In genomic region chr20:44721785-44722054, GRCh38 we compare ENCODE assay signal across 25 cellular contexts. TPM values are rescaled to one million over a fixed set of nuclear protein-coding genes. Genes with fewer than 3 reads are reported as not detected.
DNase-seq lines count a peak whose midpoint lies in the region; ATAC-seq and TF ChIP-seq lines count a peak whose summit lies in the region.
"Had no signal": no experiment of that assay in that cellular context is flagged by ENCODE, and none has a peak within 500 bp of the region (broad histone marks: within the 10 kb centered on the region; RNA-seq: fewer than 3 reads in every experiment).

No MANE protein-coding gene starts in this region.

- H3K9me3 Mint-ChIP-seq in GM23338 = no peaks in the 10 kb centered on the region
- H3K9me3 Mint-ChIP-seq: activated CD4-positive, alpha-beta T cell treated with anti-CD3 and anti-CD28 coated beads, Interleukin-2, amount 10 ng/mL, durations not matched to agents 7 days and 5 days; CD4-positive, alpha-beta memory T cell; effector memory CD8-positive, alpha-beta T cell; mesothelial cell of epicardium; naive thymus-derived CD8-positive, alpha-beta T cell; T-helper 1 cell treated with Interleukin-12 subunit alpha and Interleukin-12 subunit beta and Interleukin-4 antibody, amounts not matched to agents 30 μg/mL and 1 μg/mL, for 36 hours had no signal

- peaks cover 10% of the 10 kb centered on the region for H3K4me1 Mint-ChIP-seq in GM23338
- H3K4me1 Mint-ChIP-seq: activated CD4-positive, alpha-beta T cell treated with anti-CD3 and anti-CD28 coated beads, Interleukin-2, amount 10 ng/mL, durations not matched to agents 7 days and 5 days; CD4-positive, alpha-beta memory T cell; mesothelial cell of epicardium; naive thymus-derived CD8-positive, alpha-beta T cell had no signal

- peak overlapping the region; percentile 21 for H3K27ac ChIP-seq in AG04450 (ENCODE audit: low read depth, low read length)
- H3K27ac ChIP-seq in PC-9 = peak overlapping the region; percentile 40
- H3K27ac ChIP-seq in cingulate gyrus (ENCODE audit: low read depth, low read length) = peak overlapping the region; percentile 49
- no peak overlapping the region for H3K27ac ChIP-seq in GM23338 (ENCODE audit: low read depth)
- H3K27ac ChIP-seq: pancreas had no signal

- H4K20me1 ChIP-seq in PC-9 (ENCODE audit: insufficient read depth) (no peaks in the 10 kb centered on the region), GM23338 (replicated peaks; ENCODE audit: insufficient read depth) (no peaks in the 10 kb centered on the region)

- ATAC-seq in HG03354 (IDR thresholded peaks at IDR 0.05; ENCODE audit: poor library complexity, severe bottlenecking, unreplicated experiment) (no peak), GM23338 (no peak)
- ATAC-seq: activated CD8-positive, alpha-beta memory T cell treated with anti-CD3 and anti-CD28 coated beads, Interleukin-2, amount 10 ng/mL, durations not matched to agents 7 days and 5 days; effector memory CD8-positive, alpha-beta T cell; naive thymus-derived CD8-positive, alpha-beta T cell had no signal

- POLR2A ChIA-PET in AG04450 (lab: Yijun Ruan, JAX) (interaction anchor here (0.8 kb wide), 1 partner anchor 29 kb away, joined by 9 read pairs; no protein-coding TSS in a partner anchor), PC-9 (lab: Charles Lee; ENCODE audit: unreplicated experiment) (no interaction called here)

- no peaks in the 10 kb centered on the region for H3K36me3 ChIP-seq in PC-9 (ENCODE audit: low read depth)
- H3K36me3 ChIP-seq in skeletal muscle satellite cell (ENCODE audit: insufficient read depth, low read length) = no peaks in the 10 kb centered on the region
- H3K36me3 ChIP-seq in GM23338 (ENCODE audit: insufficient read depth) = no peaks in the 10 kb centered on the region
- H3K36me3 ChIP-seq: pancreas had no signal

- peaks cover 22% of the 10 kb centered on the region for H3K4me1 ChIP-seq in PC-9 (replicated peaks; ENCODE audit: insufficient read depth)
- H3K4me1 ChIP-seq in skeletal muscle satellite cell (ENCODE audit: control insufficient read depth, insufficient read depth, low read length) = peaks cover 25% of the 10 kb centered on the region
- H3K4me1 ChIP-seq in GM23338 (ENCODE audit: insufficient read depth) = peaks cover 3% of the 10 kb centered on the region
- H3K4me1 ChIP-seq: pancreas had no signal

- intact Hi-C loops in PC-9 (cut with micrococcal nuclease; ENCODE audit: unreplicated experiment) = loop anchor here (1.0 kb wide), 1 partner anchor 8 kb away; no protein-coding TSS in a partner anchor

- H3K4me3 ChIP-seq in AG04450 (ENCODE audit: low read depth, low read length) (no peak overlapping the region), PC-9 (no peak overlapping the region), skeletal muscle satellite cell (ENCODE audit: low read length) (no peak overlapping the region), GM23338 (no peak overlapping the region)
- H3K4me3 ChIP-seq: pancreas had no signal

- H3K36me3 Mint-ChIP-seq in GM23338 (ENCODE audit: low read depth) = no peaks in the 10 kb centered on the region
- H3K36me3 Mint-ChIP-seq: activated CD8-positive, alpha-beta memory T cell treated with anti-CD3 and anti-CD28 coated beads, Interleukin-2, amount 10 ng/mL, durations not matched to agents 7 days and 5 days; activated naive CD8-positive, alpha-beta T cell; CD4-positive, alpha-beta memory T cell; mesothelial cell of epicardium; naive thymus-derived CD8-positive, alpha-beta T cell had no signal

- H3K79me2 ChIP-seq in PC-9 (ENCODE audit: low read depth) (no peaks in the 10 kb centered on the region), GM23338 (replicated peaks; ENCODE audit: insufficient read depth) (no peaks in the 10 kb centered on the region)

- H2AFZ ChIP-seq in PC-9 (no peak overlapping the region), GM23338 (no peak overlapping the region)

- H3F3A ChIP-seq in PC-9 (ENCODE audit: insufficient read depth, low read depth) (peaks cover 23% of the 10 kb centered on the region), GM23338 (replicated peaks; ENCODE audit: low read depth) (no peaks in the 10 kb centered on the region)

- BruUV-seq in PC-9 (replicated peaks; lab: Mats Ljungman, UMichigan) = no TSS peak

- no peak overlapping the region for H3K9ac ChIP-seq in skeletal muscle satellite cell (ENCODE audit: low read depth, low read length)

- H3K9me3 ChIP-seq in AG04450 (ENCODE audit: control insufficient read depth, insufficient read depth, low read length) = no peaks in the 10 kb centered on the region; the same call in 1 of the 2 replicates
- no peaks in the 10 kb centered on the region for H3K9me3 ChIP-seq in PC-9 (ENCODE audit: insufficient read depth, low read depth)
- H3K9me3 ChIP-seq in skeletal muscle satellite cell (replicated peaks; ENCODE audit: low read length) = no peaks in the 10 kb centered on the region
- H3K9me3 ChIP-seq: pancreas had no signal

- CTCF ChIA-PET in AG04450 (lab: Charles Lee) = interaction anchor here (0.7 to 2.5 kb wide), 5 partner anchors 11 to 371 kb away, joined by 3 to 9 read pairs (median 5); no protein-coding TSS in a partner anchor
- CTCF ChIA-PET in PC-9 (lab: Charles Lee) = interaction anchor here (1.2 kb wide), 1 partner anchor 24 kb away, joined by 4 read pairs; no protein-coding TSS in a partner anchor

- H3K9me2 ChIP-seq in PC-9 (ENCODE audit: insufficient read depth) (no peaks in the 10 kb centered on the region), GM23338 (ENCODE audit: insufficient read depth) (no peaks in the 10 kb centered on the region)

- H3K27me3 ChIP-seq in AG04450 (ENCODE audit: control insufficient read depth, insufficient read depth, low read length) = peaks cover 2% of the 10 kb centered on the region
- no peaks in the 10 kb centered on the region for H3K27me3 ChIP-seq in PC-9 (ENCODE audit: insufficient read depth, low read depth)
- H3K27me3 ChIP-seq in skeletal muscle satellite cell (ENCODE audit: control insufficient read depth, insufficient read depth, low read length) = peaks cover 11% of the 10 kb centered on the region
- H3K27me3 ChIP-seq in GM23338 (ENCODE audit: insufficient read depth) = no peaks in the 10 kb centered on the region
- H3K27me3 ChIP-seq: pancreas had no signal

- TF ChIP-seq CTCF in AG04450 (IDR thresholded peaks at IDR 0.05; ENCODE audit: low read depth, low read length) (no peak), PC-9 (conservative IDR thresholded peaks at IDR 0.05) (no peak), GM23338 (conservative IDR thresholded peaks at IDR 0.05; ENCODE audit: low read depth in 2 of 2) (no peak)

- H3K27ac Mint-ChIP-seq in GM23338 = no peak overlapping the region
- H3K27ac Mint-ChIP-seq: activated CD4-positive, alpha-beta T cell treated with anti-CD3 and anti-CD28 coated beads, Interleukin-2, amount 10 ng/mL, durations not matched to agents 7 days and 5 days; activated CD8-positive, alpha-beta memory T cell treated with anti-CD3 and anti-CD28 coated beads, Interleukin-2, amount 10 ng/mL, durations not matched to agents 7 days and 5 days; activated naive CD8-positive, alpha-beta T cell; CD4-positive, alpha-beta memory T cell; effector memory CD8-positive, alpha-beta T cell; mesothelial cell of epicardium; naive thymus-derived CD8-positive, alpha-beta T cell; T-helper 1 cell treated with Interleukin-12 subunit alpha and Interleukin-12 subunit beta and Interleukin-4 antibody, amounts not matched to agents 30 μg/mL and 1 μg/mL, for 36 hours had no signal

- DNase-seq in AG04450 (ENCODE audit: low read depth, low spot score) (no peak), PC-9 (no peak), glomerular visceral epithelial cell (ENCODE audit: extremely low spot score) (no peak), GM23338 (ENCODE audit: low spot score) (no peak), AML-193 (lab: John Stamatoyannopoulos, UW) (no peak)
- DNase-seq: activated CD4-positive, alpha-beta T cell treated with anti-CD3 and anti-CD28 coated beads, Interleukin-2, amount 10 ng/mL, durations not matched to agents 7 days and 5 days; activated CD8-positive, alpha-beta memory T cell treated with anti-CD3 and anti-CD28 coated beads, Interleukin-2, amount 10 ng/mL, durations not matched to agents 7 days and 5 days; CD4-positive, alpha-beta memory T cell; DMS 273 treated with DMSO at 0.1 percent for 48 hours; effector memory CD8-positive, alpha-beta T cell; glutamatergic neuron; naive thymus-derived CD8-positive, alpha-beta T cell; NCI-H1048; NCI-H187 treated with DMSO at 0.1 percent for 48 hours; NCI-H2227 treated with DMSO at 0.1 percent for 48 hours; NCI-H82; pancreas had no signal

- no peak overlapping the region for H3K4me3 Mint-ChIP-seq in GM23338
- H3K4me3 Mint-ChIP-seq: activated CD4-positive, alpha-beta T cell treated with anti-CD3 and anti-CD28 coated beads, Interleukin-2, amount 10 ng/mL, durations not matched to agents 7 days and 5 days; activated CD8-positive, alpha-beta memory T cell treated with anti-CD3 and anti-CD28 coated beads, Interleukin-2, amount 10 ng/mL, durations not matched to agents 7 days and 5 days; activated naive CD8-positive, alpha-beta T cell; CD4-positive, alpha-beta memory T cell; effector memory CD8-positive, alpha-beta T cell; mesothelial cell of epicardium; T-helper 1 cell treated with Interleukin-12 subunit alpha and Interleukin-12 subunit beta and Interleukin-4 antibody, amounts not matched to agents 30 μg/mL and 1 μg/mL, for 36 hours had no signal

- H3K4me2 ChIP-seq in PC-9 (peak overlapping the region; percentile 17), skeletal muscle satellite cell (ENCODE audit: low read length) (peak overlapping the region; percentile 42), GM23338 (no peak overlapping the region)

- peaks cover 9% of the 10 kb centered on the region for H3K27me3 Mint-ChIP-seq in GM23338 (ENCODE audit: insufficient read depth, low read depth, poor library complexity)
- H3K27me3 Mint-ChIP-seq: activated CD4-positive, alpha-beta T cell treated with anti-CD3 and anti-CD28 coated beads, Interleukin-2, amount 10 ng/mL, durations not matched to agents 7 days and 5 days; activated CD8-positive, alpha-beta memory T cell treated with anti-CD3 and anti-CD28 coated beads, Interleukin-2, amount 10 ng/mL, durations not matched to agents 7 days and 5 days; activated naive CD8-positive, alpha-beta T cell; CD4-positive, alpha-beta memory T cell had no signal

TF ChIP-seq in GM23338, 12 proteins besides CTCF, POLR2A, EP300 and RAD21 (continues in another document):
- TF ChIP-seq EZH2phosphoT487 (IDR thresholded peaks at IDR 0.05; ENCODE audit: unreplicated experiment) (no peak), EZH2 (IDR thresholded peaks at IDR 0.05; ENCODE audit: low read depth, unreplicated experiment) (no peak)

RNA-seq across cellular contexts. Expression of gene CCN5, which starts 6.6 kb away (rescaled TPM):
- polyA plus RNA-seq in AG04450 (2011; rRNA removed) (0.37 and 0.50 TPM in 2 replicates), GM23338 (2016; fragmentation: Nextera tagmentation; extraction: Ambion mirVana) (not detected in 2 replicates)
- 0.18 TPM in 1 of 2 replicates, not detected in the other for polyA minus RNA-seq in AG04450 (2011; rRNA and poly(A)+ RNA removed)
- total RNA-seq in PC-9 (2021) = 0.20 TPM in 1 of 2 replicates, not detected in the other
- 13.2 and 77.5 TPM in 2 replicates for total RNA-seq in skeletal muscle satellite cell (2012; rRNA removed)
- total RNA-seq in GM23338 (2014; rRNA removed; shearing (Covaris generic)) = not detected in 2 replicates
- total RNA-seq: activated CD4-positive, alpha-beta T cell treated with anti-CD3 and anti-CD28 coated beads, Interleukin-2, amount 10 ng/mL, durations not matched to agents 7 days and 5 days; activated CD8-positive, alpha-beta memory T cell treated with anti-CD3 and anti-CD28 coated beads, Interleukin-2, amount 10 ng/mL, durations not matched to agents 7 days and 5 days; CD4-positive, alpha-beta memory T cell; LHCN-M2; mesothelial cell of epicardium; naive thymus-derived CD8-positive, alpha-beta T cell; OCI-LY7 had no signal
- polyA plus RNA-seq: CD4-positive, alpha-beta memory T cell; naive thymus-derived CD8-positive, alpha-beta T cell had no signal

RNA-seq across cellular contexts. Expression of gene KCNK15, which starts 23.9 kb away (rescaled TPM):
- polyA plus RNA-seq in AG04450 (2011; rRNA removed) = not detected in 2 replicates
- not detected in 2 replicates for polyA minus RNA-seq in AG04450 (2011; rRNA and poly(A)+ RNA removed)
- total RNA-seq in PC-9 (2021) = 0.20 and 0.26 TPM in 2 replicates
- 0.66 and 0.76 TPM in 2 replicates for total RNA-seq in skeletal muscle satellite cell (2012; rRNA removed)
- 0.19 and 0.63 TPM in 2 replicates for total RNA-seq in GM23338 (2014; rRNA removed; shearing (Covaris generic))
- polyA plus RNA-seq in GM23338 (2016; fragmentation: Nextera tagmentation; extraction: Ambion mirVana) = 3.3 and 4.3 TPM in 2 replicates
- total RNA-seq: activated CD4-positive, alpha-beta T cell treated with anti-CD3 and anti-CD28 coated beads, Interleukin-2, amount 10 ng/mL, durations not matched to agents 7 days and 5 days; activated CD8-positive, alpha-beta memory T cell treated with anti-CD3 and anti-CD28 coated beads, Interleukin-2, amount 10 ng/mL, durations not matched to agents 7 days and 5 days; CD4-positive, alpha-beta memory T cell; LHCN-M2; naive thymus-derived CD8-positive, alpha-beta T cell; OCI-LY7 had no signal
- polyA plus RNA-seq: CD4-positive, alpha-beta memory T cell; naive thymus-derived CD8-positive, alpha-beta T cell had no signal
